ENCODE assay signal across 9 cellular contexts in genomic region chr9:136096505-136097001, GRCh38. TPM values are rescaled to one million over a fixed set of nuclear protein-coding genes. Genes with fewer than 3 reads are reported as not detected.
DNase-seq lines count a peak whose midpoint lies in the region; ATAC-seq and FAIRE-seq lines count a peak whose summit lies in the region.
"Had no signal": no experiment of that assay in that cellular context is flagged by ENCODE, and none has a peak within 500 bp of the region (broad histone marks: within the 10 kb centered on the region; RNA-seq: fewer than 3 reads in every experiment).

No MANE protein-coding gene starts in this region.

- CTCF ChIA-PET in activated CD4-positive, alpha-beta memory T cell treated with anti-CD3 and anti-CD28 coated beads for 36 hours (lab: Charles Lee): interaction anchor here (0.7 to 4.1 kb wide), 3 partner anchors 10 to 206 kb away, joined by 3 to 16 read pairs (median 3); no protein-coding TSS in a partner anchor

- H3K27me3 Mint-ChIP-seq in activated T-cell treated with anti-CD3 and anti-CD28 coated beads, Interleukin-2, amount 50 U/mL, for 4 hours (ENCODE audit: low read depth): peaks cover 1% of the 10 kb centered on the region
- H3K27me3 Mint-ChIP-seq in activated CD4-positive, alpha-beta memory T cell treated with anti-CD3 and anti-CD28 coated beads for 36 hours: no peaks in the 10 kb centered on the region
- peaks cover 27% of the 10 kb centered on the region for H3K27me3 Mint-ChIP-seq in memory B cell
- peaks cover 20% of the 10 kb centered on the region for H3K27me3 Mint-ChIP-seq in stimulated activated naive CD8-positive, alpha-beta T cell treated with anti-CD3 and anti-CD28 coated beads, Interleukin-15, amount 100 ng/mL, for 72 hours

- no peaks in the 10 kb centered on the region for H3K36me3 Mint-ChIP-seq in activated T-cell treated with anti-CD3 and anti-CD28 coated beads, Interleukin-2, amount 50 U/mL, for 4 hours (ENCODE audit: insufficient read depth)
- H3K36me3 Mint-ChIP-seq in activated CD4-positive, alpha-beta memory T cell treated with anti-CD3 and anti-CD28 coated beads for 36 hours: peaks cover 2% of the 10 kb centered on the region
- no peaks in the 10 kb centered on the region for H3K36me3 Mint-ChIP-seq in memory B cell

- POLR2A ChIA-PET in activated CD4-positive, alpha-beta memory T cell treated with anti-CD3 and anti-CD28 coated beads for 36 hours (lab: Charles Lee): interaction anchor here (1.1 to 3.3 kb wide), 2 partner anchors 10 to 13 kb away, joined by 8 to 19 read pairs; no protein-coding TSS in a partner anchor

- no peak for ATAC-seq in activated T-cell treated with anti-CD3 and anti-CD28 coated beads, Interleukin-2, amount 50 U/mL, for 4 hours
- ATAC-seq in memory B cell (ENCODE audit: low read depth) (no peak), GM19467 (IDR thresholded peaks at IDR 0.05; ENCODE audit: unreplicated experiment) (no peak)
- ATAC-seq in stimulated activated naive CD8-positive, alpha-beta T cell treated with anti-CD3 and anti-CD28 coated beads, Interleukin-15, amount 100 ng/mL, for 72 hours: no peak

- peak overlapping the region; percentile 68 for H3K4me3 Mint-ChIP-seq in activated T-cell treated with anti-CD3 and anti-CD28 coated beads, Interleukin-2, amount 50 U/mL, for 4 hours
- peak overlapping the region; percentile 63 for H3K4me3 Mint-ChIP-seq in activated CD4-positive, alpha-beta memory T cell treated with anti-CD3 and anti-CD28 coated beads for 36 hours
- peak overlapping the region; percentile 64 for H3K4me3 Mint-ChIP-seq in memory B cell
- peak overlapping the region; percentile 61 to 72 for H3K4me3 Mint-ChIP-seq in stimulated activated naive CD8-positive, alpha-beta T cell treated with anti-CD3 and anti-CD28 coated beads, Interleukin-15, amount 100 ng/mL, for 72 hours

- H3K9me3 Mint-ChIP-seq in activated T-cell treated with anti-CD3 and anti-CD28 coated beads, Interleukin-2, amount 50 U/mL, for 4 hours: no peaks in the 10 kb centered on the region
- no peaks in the 10 kb centered on the region for H3K9me3 Mint-ChIP-seq in activated CD4-positive, alpha-beta memory T cell treated with anti-CD3 and anti-CD28 coated beads for 36 hours
- H3K9me3 Mint-ChIP-seq in memory B cell: no peaks in the 10 kb centered on the region
- H3K9me3 Mint-ChIP-seq in stimulated activated naive CD8-positive, alpha-beta T cell treated with anti-CD3 and anti-CD28 coated beads, Interleukin-15, amount 100 ng/mL, for 72 hours: no peaks in the 10 kb centered on the region

- no peak for DNase-seq in activated T-cell treated with anti-CD3 and anti-CD28 coated beads, Interleukin-2, amount 50 U/mL, for 4 hours
- DNase-seq in activated T-cell treated with anti-CD3 and anti-CD28 coated beads, Interleukin-2, amount 50 U/mL, for 1 hour: no peak
- no peak for DNase-seq in activated CD4-positive, alpha-beta memory T cell treated with anti-CD3 and anti-CD28 coated beads for 36 hours
- DNase-seq in memory B cell (ENCODE audit: low spot score in 2 of 2): no peak
- no peak for DNase-seq in stimulated activated naive CD8-positive, alpha-beta T cell treated with anti-CD3 and anti-CD28 coated beads, Interleukin-15, amount 100 ng/mL, for 72 hours
- DNase-seq in stimulated activated CD4-positive, alpha-beta T cell treated with anti-CD3 and anti-CD28 coated beads, Interleukin-2, amount 100 ng/mL, for 24 hours: no peak
- DNase-seq in frontal cortex (ENCODE audit: low spot score in 2 of 2): no peak
- DNase-seq: NCI-H2227 treated with DMSO at 0.1 percent for 48 hours had no signal

- H3K27ac Mint-ChIP-seq in activated CD4-positive, alpha-beta memory T cell treated with anti-CD3 and anti-CD28 coated beads for 36 hours: no peak overlapping the region
- no peak overlapping the region for H3K27ac Mint-ChIP-seq in memory B cell
- peak overlapping the region in 1 of 2 donors; percentile 72 for H3K27ac Mint-ChIP-seq in stimulated activated naive CD8-positive, alpha-beta T cell treated with anti-CD3 and anti-CD28 coated beads, Interleukin-15, amount 100 ng/mL, for 72 hours

- peaks cover 16% of the 10 kb centered on the region for H3K4me1 Mint-ChIP-seq in activated T-cell treated with anti-CD3 and anti-CD28 coated beads, Interleukin-2, amount 50 U/mL, for 4 hours (ENCODE audit: low read depth)
- peaks cover 20% of the 10 kb centered on the region for H3K4me1 Mint-ChIP-seq in activated CD4-positive, alpha-beta memory T cell treated with anti-CD3 and anti-CD28 coated beads for 36 hours (ENCODE audit: low read depth)
- peaks cover 9% of the 10 kb centered on the region for H3K4me1 Mint-ChIP-seq in memory B cell
- peaks cover 46% of the 10 kb centered on the region for H3K4me1 Mint-ChIP-seq in stimulated activated naive CD8-positive, alpha-beta T cell treated with anti-CD3 and anti-CD28 coated beads, Interleukin-15, amount 100 ng/mL, for 72 hours

- no peak for FAIRE-seq in frontal cortex (lab: Jason Lieb, UNC)

- intact Hi-C loops in activated CD4-positive, alpha-beta memory T cell treated with anti-CD3 and anti-CD28 coated beads for 36 hours (cut with micrococcal nuclease): no loop called here

RNA-seq across cellular contexts. Expression of gene NACC2, which starts 1.5 kb away (rescaled TPM):
- 1 to 10 TPM; 5.9 to 6.2 (median 6.0) TPM for total RNA-seq in activated T-cell treated with anti-CD3 and anti-CD28 coated beads, Interleukin-2, amount 50 U/mL, for 4 hours
- 1 to 10 TPM; 8.1 to 8.5 TPM for total RNA-seq in activated CD4-positive, alpha-beta memory T cell treated with anti-CD3 and anti-CD28 coated beads for 36 hours
- 3.7 TPM for total RNA-seq in frontal cortex

RNA-seq across cellular contexts. Expression of gene TMEM250, which starts 22.1 kb away (rescaled TPM):
- 10 to 100 TPM; 46.3 to 47.4 (median 46.5) TPM for total RNA-seq in activated T-cell treated with anti-CD3 and anti-CD28 coated beads, Interleukin-2, amount 50 U/mL, for 4 hours
- 10 to 100 TPM; 28.0 to 28.4 TPM for total RNA-seq in activated CD4-positive, alpha-beta memory T cell treated with anti-CD3 and anti-CD28 coated beads for 36 hours
- total RNA-seq in frontal cortex: 26.9 TPM
